ENCODE assay signal across 27 cellular contexts in the genomic region with DNA sequence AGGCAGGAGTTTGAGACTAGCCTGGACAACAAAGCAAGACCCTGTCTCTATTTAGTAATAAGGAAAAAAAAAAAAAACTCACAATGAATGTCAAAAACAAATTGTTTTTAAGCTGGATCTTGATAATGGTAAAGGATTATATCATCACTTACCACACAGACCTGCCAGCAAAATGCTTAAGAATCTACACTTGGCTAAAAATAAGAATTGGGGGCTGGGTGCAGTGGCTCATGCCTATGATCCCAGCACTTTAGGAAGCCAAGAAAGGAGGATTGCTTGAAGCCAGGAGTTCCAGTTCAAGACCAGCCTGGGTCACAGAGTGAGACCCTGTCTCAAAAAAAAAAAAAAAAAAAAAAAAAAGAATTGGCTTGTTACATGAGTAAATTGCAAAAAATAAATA. TPM values are rescaled to one million over a fixed set of nuclear protein-coding genes. Genes with fewer than 3 reads are reported as not detected.
DNase-seq lines count a peak whose midpoint lies in the region; ATAC-seq and TF ChIP-seq lines count a peak whose summit lies in the region.
"Had no signal": no experiment of that assay in that cellular context is flagged by ENCODE, and none has a peak within 500 bp of the region (broad histone marks: within the 10 kb centered on the region; RNA-seq: fewer than 3 reads in every experiment).

No MANE protein-coding gene starts in this region.

- H3K36me3 ChIP-seq in SK-N-SH (replicated peaks in 1 of 2; ENCODE audit: control insufficient read depth in 1 of 2, insufficient read depth in 2 of 2, low read length in 1 of 2): peaks cover 0 to 10% of the 10 kb centered on the region in 2 experiments
- H3K36me3 ChIP-seq: ovary, SJSA1 had no signal

- H3F3A ChIP-seq in SK-N-SH (replicated peaks; ENCODE audit: insufficient read depth): peaks cover 4% of the 10 kb centered on the region

- CTCF ChIA-PET in SK-N-SH (lab: Yijun Ruan, JAX): no interaction called here

- H3K9me3 ChIP-seq in SK-N-SH: no peaks in the 10 kb centered on the region
- H3K9me3 ChIP-seq: heart right ventricle, ovary, SJSA1, tibial nerve had no signal

- H3K9ac ChIP-seq in SK-N-SH: no peak overlapping the region

- H2AFZ ChIP-seq in SK-N-SH (ENCODE audit: low read depth): no peak overlapping the region

- no peaks in the 10 kb centered on the region for H3K9me2 ChIP-seq in SK-N-SH

- H3K27me3 ChIP-seq in SK-N-SH (ENCODE audit: insufficient read depth): no peaks in the 10 kb centered on the region
- H3K27me3 ChIP-seq: heart right ventricle, ovary, SJSA1, tibial nerve had no signal

- no peak for TF ChIP-seq EP300 in SK-N-SH (IDR thresholded peaks at IDR 0.05; ENCODE audit: borderline replicate concordance in 1 of 2, low read depth in 1 of 2, low read length in 1 of 2)

- peaks cover 30% of the 10 kb centered on the region for H4K20me1 ChIP-seq in SK-N-SH (ENCODE audit: insufficient read depth)

- H3K4me1 ChIP-seq in SK-N-SH (ENCODE audit: control insufficient read depth in 1 of 2, insufficient read depth in 2 of 2, low read depth in 1 of 2, low read length in 1 of 2): no peaks in the 10 kb centered on the region
- H3K4me1 ChIP-seq: SJSA1 had no signal

- no peak for DNase-seq in SK-N-SH
- DNase-seq in OCI-M1 (lab: John Stamatoyannopoulos, UW): peak; percentile 3
- DNase-seq in fibroblast of gingiva (ENCODE audit: low read depth): peak; percentile 4
- DNase-seq in stromal cell of bone marrow (ENCODE audit: low read depth): peak; percentile 52
- no peak for DNase-seq in lower leg skin (ENCODE audit: low spot score in 2 of 2)
- no peak for DNase-seq in DMS79 (lab: John Stamatoyannopoulos, UW)
- DNase-seq: activated CD4-positive, CD25-positive, alpha-beta regulatory T cell; activated CD8-positive, alpha-beta T cell treated with anti-CD3 and anti-CD28 coated beads for 36 hours; anterior cingulate cortex; CD8-positive, alpha-beta memory T cell; foreskin melanocyte; heart right ventricle; MM.1S; NCI-H1417; NCI-H446; NCI-H82; ovary; retina; RPMI8226; small intestine; T-helper 1 cell had no signal

- TF ChIP-seq CTCF in SK-N-SH (IDR thresholded peaks at IDR 0.05): no peak
- TF ChIP-seq CTCF in lower leg skin (IDR thresholded peaks at IDR 0.05): no peak

- no peak overlapping the region for H3K4me2 ChIP-seq in SK-N-SH

- H3K27ac ChIP-seq in SK-N-SH (ENCODE audit: low read depth in 2 of 2, low read length in 1 of 2): no peak overlapping the region
- H3K27ac ChIP-seq: 22Rv1, heart right ventricle, ovary, SJSA1, tibial nerve had no signal

- ATAC-seq in SK-N-SH treated with all-trans-retinoic acid at 6 μM for 48 hours (no peak; the same call in 2 of the 3 replicates), GM18498 (IDR thresholded peaks at IDR 0.05; ENCODE audit: unreplicated experiment) (no peak)
- ATAC-seq: activated CD8-positive, alpha-beta T cell treated with anti-CD3 and anti-CD28 coated beads for 36 hours; heart right ventricle; K562 had no signal

- H3K79me2 ChIP-seq in SK-N-SH (ENCODE audit: insufficient read depth): peaks cover 83% of the 10 kb centered on the region

- TF ChIP-seq RAD21 in SK-N-SH (IDR thresholded peaks at IDR 0.05; ENCODE audit: low read length): no peak

- POLR2A ChIA-PET in SK-N-SH (lab: Yijun Ruan, JAX): no interaction called here

- no peak overlapping the region for H3K4me3 ChIP-seq in SK-N-SH (ENCODE audit: low read depth in 2 of 2, low read length in 1 of 2)
- no peak overlapping the region for H3K4me3 ChIP-seq in lower leg skin (ENCODE audit: low read depth, poor library complexity, severe bottlenecking)
- H3K4me3 ChIP-seq: heart right ventricle, K562, ovary, SJSA1, tibial nerve had no signal

- no peak for TF ChIP-seq POLR2A in lower leg skin (IDR thresholded peaks at IDR 0.05)

- intact Hi-C loops in lower leg skin (cut with DNase I; ENCODE audit: low total_unique reads): no loop called here

TF ChIP-seq in SK-N-SH, 30 proteins besides CTCF, POLR2A, EP300 and RAD21:
- TF ChIP-seq, protein P1, sequence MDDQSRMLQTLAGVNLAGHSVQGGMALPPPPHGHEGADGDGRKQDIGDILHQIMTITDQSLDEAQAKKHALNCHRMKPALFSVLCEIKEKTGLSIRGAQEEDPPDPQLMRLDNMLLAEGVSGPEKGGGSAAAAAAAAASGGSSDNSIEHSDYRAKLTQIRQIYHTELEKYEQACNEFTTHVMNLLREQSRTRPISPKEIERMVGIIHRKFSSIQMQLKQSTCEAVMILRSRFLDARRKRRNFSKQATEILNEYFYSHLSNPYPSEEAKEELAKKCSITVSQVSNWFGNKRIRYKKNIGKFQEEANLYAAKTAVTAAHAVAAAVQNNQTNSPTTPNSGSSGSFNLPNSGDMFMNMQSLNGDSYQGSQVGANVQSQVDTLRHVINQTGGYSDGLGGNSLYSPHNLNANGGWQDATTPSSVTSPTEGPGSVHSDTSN (IDR thresholded peaks at IDR 0.05): 0 out of 2 replicates have a peak, but pooled peaks have one; percentile 13
- TF ChIP-seq, protein P2, sequence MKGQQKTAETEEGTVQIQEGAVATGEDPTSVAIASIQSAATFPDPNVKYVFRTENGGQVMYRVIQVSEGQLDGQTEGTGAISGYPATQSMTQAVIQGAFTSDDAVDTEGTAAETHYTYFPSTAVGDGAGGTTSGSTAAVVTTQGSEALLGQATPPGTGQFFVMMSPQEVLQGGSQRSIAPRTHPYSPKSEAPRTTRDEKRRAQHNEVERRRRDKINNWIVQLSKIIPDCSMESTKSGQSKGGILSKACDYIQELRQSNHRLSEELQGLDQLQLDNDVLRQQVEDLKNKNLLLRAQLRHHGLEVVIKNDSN (IDR thresholded peaks at IDR 0.05; ENCODE audit: borderline replicate concordance, low read depth): no peak
- peak; percentile 35; the same call in 1 of the 2 replicates for TF ChIP-seq NFIC (IDR thresholded peaks at IDR 0.05; ENCODE audit: borderline replicate concordance)

TF ChIP-seq in SK-N-SH treated with all-trans-retinoic acid at 6 μM for 48 hours, 23 proteins besides CTCF, POLR2A, EP300 and RAD21:
- TF ChIP-seq ESRRG (CRISPR knock-in tag; IDR thresholded peaks at IDR 0.05) (no peak), SNAI2 (CRISPR knock-in tag; IDR thresholded peaks at IDR 0.05) (no peak)

RNA-seq across cellular contexts. Expression of gene ACAP2, which starts 31.0 kb away (rescaled TPM):
- 6.8 and 9.6 TPM in 2 replicates for polyA plus RNA-seq in SK-N-SH (2012; rRNA removed)
- 10.7 and 12.7 TPM in 2 replicates for polyA plus RNA-seq in SK-N-SH (2012; cell fraction: cytosol; rRNA removed)
- polyA plus RNA-seq in SK-N-SH (2012; cell fraction: nucleus; rRNA removed): 6.2 and 14.0 TPM in 2 replicates
- total RNA-seq in lower leg skin: 10 to 100 TPM; 52.9 to 62.0 (median 56.2) TPM

Comparison
In these comparisons a context has a peak if more than half of its experiments do, and no peak if none do; other contexts are left out.
1. DNase-seq: peak in OCI-M1 (single experiment), fibroblast of gingiva (single experiment) and stromal cell of bone marrow (single experiment); none in SK-N-SH (single experiment), lower leg skin (0 of 2) and DMS79 (single experiment).